Comparison of ENCODE assay signal across 1 cellular context in the genomic region with DNA sequence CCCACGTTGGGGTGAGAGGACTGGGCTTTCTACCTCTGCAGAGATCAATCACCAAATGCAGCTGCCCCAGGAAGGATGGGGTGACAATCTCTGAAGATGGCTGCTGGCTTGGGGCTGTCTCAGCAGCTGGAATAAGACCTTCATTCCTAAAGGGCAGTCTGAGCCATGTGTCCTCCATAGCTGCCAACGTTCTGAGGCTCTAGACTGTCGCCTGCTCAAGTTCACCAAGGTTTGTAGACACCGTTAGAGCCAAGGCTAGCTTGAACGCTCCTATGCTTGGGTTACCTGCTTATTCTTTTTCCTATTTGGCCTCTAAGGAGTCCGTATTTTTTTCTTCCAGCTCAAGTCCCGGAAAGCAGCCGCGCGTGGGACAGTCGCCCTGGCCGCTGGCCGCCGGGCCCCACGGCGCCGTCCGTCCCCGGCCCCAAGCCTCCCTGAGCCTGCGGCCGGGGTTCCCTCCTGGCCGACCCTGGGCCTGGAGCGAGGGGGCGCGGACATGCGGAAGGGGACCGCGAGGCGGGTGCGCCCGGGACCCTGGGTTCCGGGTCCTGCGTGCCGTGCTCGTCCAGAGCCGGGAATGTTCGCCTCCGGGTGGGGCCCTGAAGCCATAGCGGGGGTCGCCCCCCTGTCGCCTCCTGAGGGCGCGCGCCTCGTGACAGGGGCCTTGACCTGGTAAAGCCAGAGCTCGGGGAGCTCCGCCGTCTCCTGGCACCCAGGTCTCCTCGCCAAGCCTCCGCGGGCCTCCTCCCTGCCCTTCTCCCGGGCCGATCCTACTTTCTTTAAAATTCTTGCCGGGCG.
TF ChIP-seq lines count a peak whose summit lies in the region.

No MANE protein-coding gene starts in this region.

TF ChIP-seq in endothelial cell of umbilical vein, 7 proteins besides CTCF, POLR2A, EP300 and RAD21:
- peak; percentile 89 for TF ChIP-seq EZH2 (IDR thresholded peaks at IDR 0.05; ENCODE audit: borderline replicate concordance, low read depth, low read length, severe bottlenecking)
- TF ChIP-seq JUN (IDR thresholded peaks at IDR 0.05; ENCODE audit: borderline replicate concordance, insufficient read depth, insufficient read length, low read depth): no peak
